16 cellular contexts compared by ENCODE assay signal in the genomic region with DNA sequence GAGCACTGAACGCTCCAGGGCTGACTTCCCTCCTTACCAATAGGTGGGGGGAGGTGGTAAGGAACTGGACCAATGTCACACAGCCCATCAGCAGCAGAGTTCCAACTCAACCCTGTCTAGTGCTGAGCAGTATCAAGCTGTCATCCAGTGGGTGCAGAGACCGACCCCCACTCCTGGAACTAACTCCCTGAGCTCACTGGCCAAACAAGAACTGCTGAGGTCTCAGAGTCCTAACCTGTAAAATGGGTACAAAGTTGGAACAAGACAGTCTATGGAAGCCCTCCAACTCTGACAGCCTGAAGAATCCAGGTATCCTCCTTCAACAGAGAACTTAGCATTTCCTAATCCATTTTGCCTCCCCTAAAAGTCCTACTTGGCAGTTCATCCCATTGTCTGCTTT.
"Had no signal": no experiment of that assay in that cellular context is flagged by ENCODE, and none has a peak within 500 bp of the region (broad histone marks: within the 10 kb centered on the region; RNA-seq: fewer than 3 reads in every experiment).

No MANE protein-coding gene starts in this region.

- H3K4me3 ChIP-seq: colonic mucosa, smooth muscle cell, thoracic aorta, uterus had no signal

- H3K36me3 Mint-ChIP-seq: type B pancreatic cell had no signal

- H3K27ac ChIP-seq: colonic mucosa, neutrophil, uterus had no signal

- H3K27ac Mint-ChIP-seq: nephron progenitor cell; stimulated activated naive CD8-positive, alpha-beta T cell treated with anti-CD3 and anti-CD28 coated beads, Interleukin-15, Interleukin-2, amounts not matched to agents 100 ng/mL and 50 ng/mL, for 24 hours; type B pancreatic cell had no signal

- FAIRE-seq: keratinocyte had no signal

- H3K27me3 ChIP-seq: colonic mucosa, neutrophil, uterus had no signal

- H3K4me1 ChIP-seq: colonic mucosa had no signal

- H3K36me3 ChIP-seq: colonic mucosa, thoracic aorta, uterus had no signal

- H3K4me3 Mint-ChIP-seq: naive B cell; nephron progenitor cell; stimulated activated naive CD8-positive, alpha-beta T cell treated with anti-CD3 and anti-CD28 coated beads, Interleukin-15, Interleukin-2, amounts not matched to agents 100 ng/mL and 50 ng/mL, for 24 hours; type B pancreatic cell had no signal

- ATAC-seq: left ventricle myocardium superior had no signal

- DNase-seq: caudate nucleus; colonic mucosa; effector CD8-positive, alpha-beta T cell; foreskin melanocyte; left ventricle myocardium superior; mesendoderm; naive B cell; nephron progenitor cell; stimulated activated CD4-positive, alpha-beta T cell treated with anti-CD3 and anti-CD28 coated beads, Interleukin-2, amount 100 ng/mL, for 48 hours; uterus had no signal

- H3K9me3 Mint-ChIP-seq: naive B cell; nephron progenitor cell; stimulated activated naive CD8-positive, alpha-beta T cell treated with anti-CD3 and anti-CD28 coated beads, Interleukin-15, Interleukin-2, amounts not matched to agents 100 ng/mL and 50 ng/mL, for 24 hours; type B pancreatic cell had no signal

- H3K4me2 ChIP-seq: smooth muscle cell had no signal

- H3K27me3 Mint-ChIP-seq: naive B cell; stimulated activated naive CD8-positive, alpha-beta T cell treated with anti-CD3 and anti-CD28 coated beads, Interleukin-15, Interleukin-2, amounts not matched to agents 100 ng/mL and 50 ng/mL, for 24 hours had no signal

- H3K9me3 ChIP-seq: colonic mucosa, neutrophil, thoracic aorta, uterus had no signal
